Comparison of ENCODE assay signal across 9 cellular contexts in the genomic region with DNA sequence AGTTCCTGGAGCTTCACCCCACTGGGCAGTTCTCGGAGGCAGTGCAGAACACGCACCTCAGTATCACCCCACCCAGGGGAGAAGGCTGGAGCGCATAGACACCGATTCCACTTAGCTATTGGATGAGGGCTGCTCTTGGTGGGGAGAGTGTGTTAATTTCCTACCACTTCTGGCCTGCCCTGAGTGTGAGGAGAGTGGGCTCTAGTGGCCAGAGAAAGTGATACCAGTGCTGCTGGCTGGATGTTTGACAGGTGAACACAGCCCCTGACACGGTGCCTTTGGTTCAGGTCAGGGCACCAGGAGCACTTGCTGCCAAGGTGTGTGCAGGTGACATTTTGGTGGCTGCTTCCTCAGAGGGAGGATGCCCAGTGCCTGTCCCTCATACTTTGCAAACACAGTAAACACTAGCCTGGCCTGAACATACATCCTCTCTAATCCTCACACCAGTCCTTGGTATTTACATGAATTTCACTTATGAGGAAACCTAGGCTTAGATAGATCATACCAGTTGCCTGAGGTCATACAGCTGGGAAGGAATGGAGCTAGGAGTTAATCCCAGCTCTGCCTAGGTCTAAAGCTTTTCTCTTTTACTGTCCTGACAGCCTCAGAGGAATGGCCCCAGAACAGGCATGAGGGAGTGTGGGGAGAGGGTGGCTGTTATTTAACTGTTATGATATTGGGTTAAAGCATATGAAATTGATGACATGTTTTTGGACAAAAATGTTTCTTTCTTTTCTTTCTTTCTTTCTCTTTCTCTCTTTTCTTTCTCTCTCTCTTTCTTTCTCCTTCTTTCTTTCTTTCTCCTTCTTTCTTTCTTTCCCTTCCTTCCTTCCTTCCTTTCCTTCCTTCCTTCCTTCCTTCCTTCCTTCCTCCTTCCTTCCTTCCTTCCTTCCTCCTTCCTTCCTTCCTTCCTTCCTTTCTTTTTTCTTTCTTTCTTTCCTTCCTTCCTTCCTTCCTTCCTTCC. TPM values are rescaled to one million over a fixed set of nuclear protein-coding genes. Genes with fewer than 3 reads are reported as not detected.
DNase-seq lines count a peak whose midpoint lies in the region; ATAC-seq and TF ChIP-seq lines count a peak whose summit lies in the region.
"Had no signal": no experiment of that assay in that cellular context is flagged by ENCODE, and none has a peak within 500 bp of the region (broad histone marks: within the 10 kb centered on the region; RNA-seq: fewer than 3 reads in every experiment).

No MANE protein-coding gene starts in this region.

- no peak overlapping the region for H3K4me3 ChIP-seq in left lung

- H3K27me3 ChIP-seq in left lung, result peaks cover 14 to 75% of the 10 kb centered on the region in 2 donors

- peak in 1 of 2 donors; percentile 7 for TF ChIP-seq CTCF in left lung (IDR thresholded peaks at IDR 0.05)

- intact Hi-C loops in left lung (cut with DNase I), result no loop called here

- H3K27ac Mint-ChIP-seq in activated naive CD4-positive, alpha-beta T cell treated with anti-CD3 and anti-CD28 coated beads, Interleukin-2, amount 50 U/mL, for 72 hours, result no peak overlapping the region
- H3K27ac Mint-ChIP-seq: IgD-negative memory B cell had no signal

- peaks cover 0 to 23% of the 10 kb centered on the region in 2 donors for H3K36me3 ChIP-seq in left lung

- peak; percentile 17 for DNase-seq in COLO668 (lab: John Stamatoyannopoulos, UW; ENCODE audit: unreplicated experiment)
- DNase-seq in NAMALWA (ENCODE audit: low spot score), result peak; percentile 52
- DNase-seq in activated naive CD4-positive, alpha-beta T cell treated with anti-CD3 and anti-CD28 coated beads, Interleukin-2, amount 50 U/mL, for 72 hours (ENCODE audit: low spot score in 2 of 2), result no peak
- DNase-seq in left lung, result no peak
- no peak for DNase-seq in stimulated activated CD4-positive, alpha-beta T cell treated with anti-CD3 and anti-CD28 coated beads, Interleukin-4, amount 100 ng/mL, for 1 hour

- no peaks in the 10 kb centered on the region for H3K4me1 ChIP-seq in left lung

- H3K27ac ChIP-seq in left lung, result no peak overlapping the region

- no peaks in the 10 kb centered on the region for H3K36me3 Mint-ChIP-seq in activated naive CD4-positive, alpha-beta T cell treated with anti-CD3 and anti-CD28 coated beads, Interleukin-2, amount 50 U/mL, for 72 hours

- H3K9me3 ChIP-seq in left lung, result no peaks in the 10 kb centered on the region

- H3K9me3 Mint-ChIP-seq in activated naive CD4-positive, alpha-beta T cell treated with anti-CD3 and anti-CD28 coated beads, Interleukin-2, amount 50 U/mL, for 72 hours, result no peaks in the 10 kb centered on the region
- H3K9me3 Mint-ChIP-seq: IgD-negative memory B cell had no signal

- peak; percentile 85 for ATAC-seq in GM18511 (IDR thresholded peaks at IDR 0.05; ENCODE audit: unreplicated experiment)
- ATAC-seq in activated naive CD4-positive, alpha-beta T cell treated with anti-CD3 and anti-CD28 coated beads, Interleukin-2, amount 50 U/mL, for 72 hours, result peak; percentile 80 to 84
- peak; percentile 59 for ATAC-seq in left lung
- ATAC-seq in GM21825 (IDR thresholded peaks at IDR 0.05; ENCODE audit: unreplicated experiment), result no peak
- no peak for ATAC-seq in HG02970 (IDR thresholded peaks at IDR 0.05; ENCODE audit: low FRiP score, unreplicated experiment)

RNA-seq across cellular contexts. Expression of gene ITGAX, which starts 21.0 kb away (rescaled TPM):
- 10 to 100 TPM in 1 of 2 donors, 1 to 10 TPM in 1; 7.3 to 19.1 TPM for total RNA-seq in activated naive CD4-positive, alpha-beta T cell treated with anti-CD3 and anti-CD28 coated beads, Interleukin-2, amount 50 U/mL, for 72 hours
- total RNA-seq in left lung, result 100 to 1,000 TPM in 1 of 2 donors, 10 to 100 TPM in 1; 71.5 to 134 TPM

RNA-seq across cellular contexts. Expression of gene ITGAD, which starts 59.2 kb away (rescaled TPM):
- not detected for total RNA-seq in activated naive CD4-positive, alpha-beta T cell treated with anti-CD3 and anti-CD28 coated beads, Interleukin-2, amount 50 U/mL, for 72 hours
- total RNA-seq in left lung, result under 1 TPM; 0.31 to 0.35 TPM

Comparison
In these comparisons a context has a peak if more than half of its experiments do, and no peak if none do; other contexts are left out.
1. DNase-seq: peak in COLO668 (single experiment) and NAMALWA (single experiment); none in activated naive CD4-positive, alpha-beta T cell treated with anti-CD3 and anti-CD28 coated beads, Interleukin-2, amount 50 U/mL, for 72 hours (0 of 2), left lung (0 of 2) and stimulated activated CD4-positive, alpha-beta T cell treated with anti-CD3 and anti-CD28 coated beads, Interleukin-4, amount 100 ng/mL, for 1 hour (single experiment).
2. ATAC-seq: peak in GM18511 (single experiment), activated naive CD4-positive, alpha-beta T cell treated with anti-CD3 and anti-CD28 coated beads, Interleukin-2, amount 50 U/mL, for 72 hours (2 of 2) and left lung (single experiment); none in GM21825 (single experiment) and HG02970 (single experiment).